11 cellular contexts compared by ENCODE assay signal in the genomic region with DNA sequence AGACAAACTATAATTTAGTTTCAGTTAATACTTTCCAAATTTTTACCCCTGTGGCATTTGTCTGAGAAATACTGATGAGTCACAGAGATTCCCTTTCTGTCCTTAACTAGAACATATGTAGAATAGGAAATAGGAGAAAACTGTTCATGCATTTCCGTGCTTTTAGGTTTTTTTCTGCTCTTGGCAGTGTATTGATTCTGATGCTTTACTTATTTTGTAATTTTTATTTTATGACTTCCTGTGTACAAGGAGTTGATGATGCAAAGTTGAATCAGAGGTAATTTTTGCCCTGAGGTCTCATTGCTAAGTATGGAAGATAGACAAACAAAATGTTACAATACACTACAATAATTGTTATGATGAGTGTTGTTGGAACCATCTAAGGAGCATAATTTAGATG. TPM values are rescaled to one million over a fixed set of nuclear protein-coding genes. Genes with fewer than 3 reads are reported as not detected.
A peak's percentile ranks its signal among the peaks of the same experiment; 100 is the strongest.
DNase-seq lines count a peak whose midpoint lies in the region; ATAC-seq, FAIRE-seq and TF ChIP-seq lines count a peak whose summit lies in the region.
"Had no signal": no experiment of that assay in that cellular context is flagged by ENCODE, and none has a peak within 500 bp of the region (broad histone marks: within the 10 kb centered on the region; RNA-seq: fewer than 3 reads in every experiment).

No MANE protein-coding gene starts in this region.

- H3K79me2 ChIP-seq in KMS-11 (ENCODE audit: insufficient read depth, low read depth) (peaks cover 12% of the 10 kb centered on the region; the same call in 1 of the 2 replicates), astrocyte (ENCODE audit: insufficient read depth, low read length) (peaks cover 81% of the 10 kb centered on the region)

- H3K4me2 ChIP-seq in KMS-11 (peak overlapping the region; percentile 17; the same call in 1 of the 2 replicates), astrocyte (ENCODE audit: low read length) (peak overlapping the region; percentile 0)

- ATAC-seq in HG02981 (IDR thresholded peaks at IDR 0.05; ENCODE audit: unreplicated experiment): no peak
- ATAC-seq: T-helper 17 cell had no signal

- H3K9me3 ChIP-seq in astrocyte (ENCODE audit: insufficient read depth, low read depth, low read length): no peaks in the 10 kb centered on the region

- H3K36me3 ChIP-seq in KMS-11 (ENCODE audit: insufficient read depth) (no peaks in the 10 kb centered on the region), astrocyte (ENCODE audit: insufficient read depth, low read length) (no peaks in the 10 kb centered on the region)

- H3K36me3 Mint-ChIP-seq in astrocyte (ENCODE audit: low read depth, unreplicated experiment): no peaks in the 10 kb centered on the region

- no peak overlapping the region for H3K4me3 Mint-ChIP-seq in astrocyte (ENCODE audit: unreplicated experiment)
- H3K4me3 Mint-ChIP-seq: T-helper 17 cell had no signal

- peaks cover 36% of the 10 kb centered on the region for H3K4me1 Mint-ChIP-seq in astrocyte (ENCODE audit: low read depth, unreplicated experiment)

- H3K4me3 ChIP-seq in KMS-11 (IDR thresholded peaks at IDR 0.05; ENCODE audit: insufficient read depth, low read depth, low read length): no peak overlapping the region
- no peak overlapping the region for H3K4me3 ChIP-seq in astrocyte (ENCODE audit: insufficient read depth, low read depth, low read length)

- no peaks in the 10 kb centered on the region for H3K27me3 Mint-ChIP-seq in astrocyte (ENCODE audit: low read depth, unreplicated experiment)
- H3K27me3 Mint-ChIP-seq: progenitor cell of endocrine pancreas, T-helper 17 cell had no signal

- H3K27me3 ChIP-seq in KMS-11 (ENCODE audit: insufficient read depth, low read depth) (no peaks in the 10 kb centered on the region), astrocyte (ENCODE audit: insufficient read depth, low read length) (no peaks in the 10 kb centered on the region)

- peak; percentile 81 for DNase-seq in EL
- DNase-seq in astrocyte (ENCODE audit: low read depth): peak; percentile 20
- peak; percentile 52 to 76 for DNase-seq in lung microvascular endothelial cell (ENCODE audit: low read depth in 2 of 2)
- no peak for DNase-seq in activated naive CD4-positive, alpha-beta T cell (lab: John Stamatoyannopoulos, UW)
- no peak for DNase-seq in T-helper 9 cell
- DNase-seq in cortex of kidney (lab: John Stamatoyannopoulos, UW): no peak
- DNase-seq: NCI-H510A treated with DMSO at 0.1 percent for 48 hours, T-helper 17 cell had no signal

- peak; percentile 26 for FAIRE-seq in astrocyte (lab: Jason Lieb, UNC)

- H4K20me1 ChIP-seq in KMS-11 (ENCODE audit: insufficient read depth) (no peaks in the 10 kb centered on the region), astrocyte (ENCODE audit: insufficient read depth, low read length) (peaks cover 53% of the 10 kb centered on the region)

- no peak for TF ChIP-seq CTCF in KMS-11 (conservative IDR thresholded peaks at IDR 0.05; ENCODE audit: low read depth, low read length)
- TF ChIP-seq CTCF in astrocyte (IDR thresholded peaks at IDR 0.05; ENCODE audit: insufficient read depth, low read depth, low read length): no peak

- H2AFZ ChIP-seq in KMS-11 (ENCODE audit: low read depth): no peak overlapping the region
- no peak overlapping the region for H2AFZ ChIP-seq in astrocyte (ENCODE audit: low read depth, low read length)

- no peaks in the 10 kb centered on the region for H3K9me3 Mint-ChIP-seq in astrocyte (ENCODE audit: unreplicated experiment)

- no peak overlapping the region for H3K9ac ChIP-seq in KMS-11
- H3K9ac ChIP-seq in astrocyte (ENCODE audit: low read length): no peak overlapping the region

- H3K27ac ChIP-seq in KMS-11: no peak overlapping the region
- no peak overlapping the region for H3K27ac ChIP-seq in astrocyte (ENCODE audit: low read depth, low read length)

- peak overlapping the region; percentile 70 for H3K27ac Mint-ChIP-seq in astrocyte (ENCODE audit: unreplicated experiment)
- H3K27ac Mint-ChIP-seq: T-helper 17 cell had no signal

- peaks cover 76% of the 10 kb centered on the region for H3K4me1 ChIP-seq in KMS-11 (ENCODE audit: low read depth, poor library complexity, severe bottlenecking)
- no peaks in the 10 kb centered on the region for H3K4me1 ChIP-seq in astrocyte (ENCODE audit: insufficient read depth, low read length)

RNA-seq across cellular contexts. Expression of a gene that starts 23.1 kb away (rescaled TPM):
- total RNA-seq in astrocyte (36.0 and 46.9 TPM in 2 replicates), lung microvascular endothelial cell (23.0 and 26.8 TPM in 2 replicates)

RNA-seq across cellular contexts. Expression of a gene that starts 33.5 kb away (rescaled TPM):
- total RNA-seq in astrocyte: 11.2 and 14.0 TPM in 2 replicates
- total RNA-seq in lung microvascular endothelial cell: 0.20 and 0.87 TPM in 2 replicates
- total RNA-seq: T-helper 17 cell had no signal

Comparison
In these comparisons a context has a peak if more than half of its experiments do, and no peak if none do; other contexts are left out.
1. DNase-seq: peak in EL (single experiment), astrocyte (single experiment) and lung microvascular endothelial cell (2 of 2); none in activated naive CD4-positive, alpha-beta T cell (0 of 4), T-helper 9 cell (single experiment) and cortex of kidney (single experiment).